ENCODE assay signal across 16 cellular contexts in the genomic region with DNA sequence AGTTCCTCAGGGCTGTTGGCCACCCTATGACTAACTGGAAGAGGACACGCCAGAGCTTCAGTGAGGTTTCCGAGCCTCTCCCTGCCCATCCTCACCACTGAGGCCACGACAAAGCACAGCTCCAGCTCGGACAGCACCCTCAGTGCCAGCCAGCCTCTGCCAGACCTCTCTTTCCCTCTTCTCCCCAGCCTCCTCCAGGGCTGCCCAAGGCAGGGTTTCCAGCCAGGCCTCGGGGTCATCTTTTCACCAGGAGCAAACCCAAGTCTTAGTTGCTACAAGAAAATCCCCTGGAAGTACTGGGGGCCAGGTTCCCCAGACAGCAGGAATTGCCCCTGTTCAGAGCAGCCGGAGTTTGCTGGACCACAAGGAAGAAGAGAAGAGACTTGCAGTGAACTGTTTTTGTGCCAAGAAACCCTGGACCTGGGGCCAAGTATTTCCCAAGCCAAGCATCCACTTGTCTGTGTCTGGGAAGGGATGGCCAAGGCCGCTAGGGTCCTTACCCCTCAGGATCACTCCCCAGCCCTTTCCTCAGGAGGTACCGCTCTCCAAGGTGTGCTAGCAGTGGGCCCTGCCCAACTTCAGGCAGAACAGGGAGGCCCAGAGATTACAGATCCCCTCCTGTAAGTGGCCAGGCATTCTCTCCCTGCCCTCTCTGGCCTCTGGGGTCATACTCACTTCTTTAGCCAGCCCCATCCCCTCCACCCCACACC. TPM values are rescaled to one million over a fixed set of nuclear protein-coding genes. Genes with fewer than 3 reads are reported as not detected.
DNase-seq lines count a peak whose midpoint lies in the region; ATAC-seq and TF ChIP-seq lines count a peak whose summit lies in the region.
"Had no signal": no experiment of that assay in that cellular context is flagged by ENCODE, and none has a peak within 500 bp of the region (broad histone marks: within the 10 kb centered on the region; RNA-seq: fewer than 3 reads in every experiment).

No MANE protein-coding gene starts in this region.

- CTCF ChIA-PET in CD4-positive, alpha-beta T cell (lab: Charles Lee): no interaction called here

- no peak for ATAC-seq in CD4-positive, alpha-beta T cell (ENCODE audit: poor library complexity)

- DNase-seq in CD14-positive monocyte (ENCODE audit: low spot score) (no peak), DMS153 treated with DMSO at 0.1 percent for 48 hours (lab: John Stamatoyannopoulos, UW; ENCODE audit: unreplicated experiment) (no peak)
- DNase-seq in CD4-positive, alpha-beta T cell: no peak
- no peak for DNase-seq in stimulated activated CD4-positive, alpha-beta T cell treated with anti-CD3 and anti-CD28 coated beads, Interleukin-2, amount 100 ng/mL, for 48 hours
- DNase-seq: activated B cell treated with CpG ODN at 0.5 μM for 24 hours, HCEC 1CT, KG1, NCI-H1092, NCI-H526 had no signal

- H3K36me3 Mint-ChIP-seq in CD14-positive monocyte (peaks cover 60 to 67% of the 10 kb centered on the region in 2 donors), nephron (ENCODE audit: low read depth) (peaks cover 54% of the 10 kb centered on the region)
- peaks cover 66% of the 10 kb centered on the region for H3K36me3 Mint-ChIP-seq in CD4-positive, alpha-beta T cell (ENCODE audit: low read depth)

- no peak for TF ChIP-seq CTCF in CD14-positive monocyte (IDR thresholded peaks at IDR 0.05)
- TF ChIP-seq CTCF in nephron (IDR thresholded peaks at IDR 0.05; ENCODE audit: unreplicated experiment in 3 of 3): no peak
- TF ChIP-seq CTCF in CD4-positive, alpha-beta T cell (IDR thresholded peaks at IDR 0.05): no peak

- H3K27ac Mint-ChIP-seq in CD14-positive monocyte (peak overlapping the region in 4 of 7 donors; percentile 24 to 63 (median 43)), nephron (peak overlapping the region in 2 of 3 experiments; percentile 89 to 90)
- no peak overlapping the region for H3K27ac Mint-ChIP-seq in CD4-positive, alpha-beta T cell
- H3K27ac Mint-ChIP-seq: activated B cell treated with CpG ODN at 0.5 μM for 24 hours; activated T-helper 2 cell treated with anti-CD3 and anti-CD28 coated beads, Interferon-gamma antibody, Interleukin-2, Interleukin-4, amounts not matched to agents 10 μg/mL and 5 μg/mL and 100 μg/mL, durations not matched to agents 14 hours and 24 hours and 36 hours; endodermal cell had no signal

- POLR2A ChIA-PET in CD4-positive, alpha-beta T cell (lab: Charles Lee): no interaction called here

- intact Hi-C loops in CD14-positive monocyte (cut with micrococcal nuclease): no loop called here
- intact Hi-C loops in CD4-positive, alpha-beta T cell (cut with DNase I, micrococcal nuclease): no loop called here

- H3K4me3 Mint-ChIP-seq in CD14-positive monocyte: no peak overlapping the region
- no peak overlapping the region for H3K4me3 Mint-ChIP-seq in nephron
- no peak overlapping the region for H3K4me3 Mint-ChIP-seq in CD4-positive, alpha-beta T cell
- H3K4me3 Mint-ChIP-seq: activated B cell treated with CpG ODN at 0.5 μM for 24 hours; central memory CD8-positive, alpha-beta T cell; endodermal cell; neural crest cell had no signal

- peak overlapping the region; percentile 41 for H3K27ac ChIP-seq in angular gyrus (ENCODE audit: low read depth, low read length)
- no peak overlapping the region for H3K27ac ChIP-seq in CD4-positive, alpha-beta T cell (ENCODE audit: low read depth, low read length)
- H3K27ac ChIP-seq: hepatocyte had no signal

- H3K27me3 Mint-ChIP-seq in CD14-positive monocyte (ENCODE audit: low read depth in 3 of 3): peaks cover 0 to 6% (median 0%) of the 10 kb centered on the region in 3 donors
- no peaks in the 10 kb centered on the region for H3K27me3 Mint-ChIP-seq in nephron (ENCODE audit: low read depth)
- H3K27me3 Mint-ChIP-seq in CD4-positive, alpha-beta T cell: no peaks in the 10 kb centered on the region
- H3K27me3 Mint-ChIP-seq: activated B cell treated with CpG ODN at 0.5 μM for 24 hours; central memory CD8-positive, alpha-beta T cell had no signal

- no peaks in the 10 kb centered on the region for H3K27me3 ChIP-seq in CD4-positive, alpha-beta T cell (ENCODE audit: control insufficient read depth, insufficient read depth, low read length)
- H3K27me3 ChIP-seq: hepatocyte had no signal

- H3K9me3 Mint-ChIP-seq in CD14-positive monocyte (no peaks in the 10 kb centered on the region), nephron (no peaks in the 10 kb centered on the region)
- H3K9me3 Mint-ChIP-seq in CD4-positive, alpha-beta T cell: no peaks in the 10 kb centered on the region
- H3K9me3 Mint-ChIP-seq: activated B cell treated with CpG ODN at 0.5 μM for 24 hours; activated T-helper 2 cell treated with anti-CD3 and anti-CD28 coated beads, Interferon-gamma antibody, Interleukin-2, Interleukin-4, amounts not matched to agents 10 μg/mL and 5 μg/mL and 100 μg/mL, durations not matched to agents 14 hours and 24 hours and 36 hours; central memory CD8-positive, alpha-beta T cell; endodermal cell; neural crest cell had no signal

- peaks cover 10% of the 10 kb centered on the region for H3K4me1 Mint-ChIP-seq in CD14-positive monocyte
- H3K4me1 Mint-ChIP-seq in nephron: peaks cover 32% of the 10 kb centered on the region
- no peaks in the 10 kb centered on the region for H3K4me1 Mint-ChIP-seq in CD4-positive, alpha-beta T cell (ENCODE audit: low read depth)
- H3K4me1 Mint-ChIP-seq: activated B cell treated with CpG ODN at 0.5 μM for 24 hours; central memory CD8-positive, alpha-beta T cell had no signal

- no peaks in the 10 kb centered on the region for H3K9me3 ChIP-seq in CD4-positive, alpha-beta T cell (ENCODE audit: control insufficient read depth, low read length)

RNA-seq across cellular contexts. Expression of gene PLAGL2, which starts 41.6 kb away (rescaled TPM):
- polyA plus RNA-seq in CD14-positive monocyte: 10 to 100 TPM in 1 of 2 donors, 1 to 10 TPM in 1; 6.2 to 14.7 TPM
- total RNA-seq in CD4-positive, alpha-beta T cell: 10 to 100 TPM; 15.6 to 16.9 TPM

RNA-seq across cellular contexts. Expression of gene POFUT1, which starts 41.7 kb away (rescaled TPM):
- polyA plus RNA-seq in CD14-positive monocyte: 10 to 100 TPM; 11.8 to 22.8 TPM
- total RNA-seq in CD4-positive, alpha-beta T cell: 1 to 10 TPM; 7.5 to 8.8 TPM

RNA-seq across cellular contexts. Expression of gene TM9SF4, which starts 56.5 kb away (rescaled TPM):
- polyA plus RNA-seq in CD14-positive monocyte: 10 to 100 TPM; 49.7 to 78.5 TPM
- total RNA-seq in CD4-positive, alpha-beta T cell: 10 to 100 TPM; 22.4 to 24.5 TPM
